In the genomic region with DNA sequence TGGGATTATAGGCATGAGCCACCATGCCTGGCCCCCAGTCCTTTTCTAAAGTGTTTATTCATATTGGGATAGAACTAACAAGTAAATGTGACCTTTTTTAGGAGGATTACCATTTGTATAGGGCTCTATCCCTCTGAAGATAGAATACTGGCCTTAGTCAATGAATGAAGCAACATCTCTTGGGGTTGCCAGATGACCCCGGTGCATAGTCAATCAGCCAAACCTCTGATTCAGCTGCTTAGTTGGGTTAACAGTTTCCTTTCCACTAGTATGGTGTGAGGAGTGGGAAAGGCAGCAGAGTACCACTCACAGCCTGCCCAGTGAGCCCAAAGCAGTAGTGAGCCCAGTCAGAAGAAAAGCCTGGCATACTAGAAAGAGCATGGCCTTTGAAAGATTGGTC, we compare ENCODE assay signal across 17 cellular contexts.
"Had no signal": no experiment of that assay in that cellular context is flagged by ENCODE, and none has a peak within 500 bp of the region (broad histone marks: within the 10 kb centered on the region; RNA-seq: fewer than 3 reads in every experiment).

No MANE protein-coding gene starts in this region.

- H3K9me3 ChIP-seq: thoracic aorta, upper lobe of left lung had no signal

- DNase-seq: activated CD4-positive, alpha-beta memory T cell treated with anti-CD3 and anti-CD28 coated beads for 36 hours; activated CD4-positive, alpha-beta T cell treated with anti-CD3 and anti-CD28 coated beads for 36 hours; activated naive CD8-positive, alpha-beta T cell treated with anti-CD3 and anti-CD28 coated beads for 36 hours; amygdala; dorsolateral prefrontal cortex; mammary epithelial cell; occipital lobe; small intestine; stimulated activated CD4-positive, alpha-beta T cell treated with anti-CD3 and anti-CD28 coated beads, Interleukin-15, amount 100 ng/mL, for 24 hours; stimulated activated CD4-positive, alpha-beta T cell treated with anti-CD3 and anti-CD28 coated beads, Interleukin-4, amount 100 ng/mL, for 1 hour; SW 1271; T-helper 2 cell; upper lobe of left lung had no signal

- H3K27ac ChIP-seq: cardiac muscle cell, dorsolateral prefrontal cortex, epithelial cell of prostate, thoracic aorta, upper lobe of left lung had no signal

- H3K36me3 ChIP-seq: cardiac muscle cell, thoracic aorta, upper lobe of left lung had no signal

- ATAC-seq: activated CD4-positive, alpha-beta T cell treated with anti-CD3 and anti-CD28 coated beads for 36 hours; stimulated activated memory B cell treated with anti-CD40 and anti-IgM and Interleukin-4, amounts not matched to agents 10 μg/mL and 1 μg/mL and 100 μg/mL, for 72 hours had no signal

- H3K4me3 ChIP-seq: cardiac muscle cell, dorsolateral prefrontal cortex, thoracic aorta, upper lobe of left lung had no signal

- H3K27me3 ChIP-seq: cardiac muscle cell, dorsolateral prefrontal cortex, upper lobe of left lung had no signal
